28 cellular contexts compared by ENCODE assay signal in genomic region chr7:544528-545221, GRCh38.
"Had no signal": no experiment of that assay in that cellular context is flagged by ENCODE, and none has a peak within 500 bp of the region (broad histone marks: within the 10 kb centered on the region; RNA-seq: fewer than 3 reads in every experiment).

No MANE protein-coding gene starts in this region.

- H3K27me3 ChIP-seq: cardiac muscle cell, dorsolateral prefrontal cortex, gastrocnemius medialis, pancreas, testis, vagina had no signal

- ATAC-seq: activated T-cell treated with anti-CD3 and anti-CD28 coated beads, Interleukin-2, amount 50 U/mL, for 72 hours; gastrocnemius medialis; left lobe of liver; pancreas; stimulated activated naive CD8-positive, alpha-beta T cell treated with anti-CD3 and anti-CD28 coated beads, Interleukin-15, Interleukin-2, amounts not matched to agents 100 U/mL and 50 U/mL, for 24 hours had no signal

- H3K4me1 ChIP-seq: gastrocnemius medialis, pancreas, prostate gland, testis had no signal

- H3K36me3 ChIP-seq: cardiac muscle cell, gastrocnemius medialis, pancreas, prostate gland, vagina had no signal

- FAIRE-seq: keratinocyte, pancreas, TTC549 had no signal

- H3K27ac ChIP-seq: cardiac muscle cell, dorsolateral prefrontal cortex, gastrocnemius medialis, pancreas, prostate gland, testis, vagina, VCaP had no signal

- DNase-seq: activated CD4-positive, alpha-beta T cell treated with anti-CD3 and anti-CD28 coated beads for 4 hours; activated CD4-positive, alpha-beta T cell treated with anti-CD3 and anti-CD28 coated beads, Interleukin-2, amount 50 U/mL, for 4 hours; activated naive CD4-positive, alpha-beta T cell; activated T-cell treated with anti-CD3 and anti-CD28 coated beads for 4 hours; activated T-cell treated with anti-CD3 and anti-CD28 coated beads, Interleukin-2, amount 50 U/mL, for 72 hours; cerebellar nuclear complex; dorsolateral prefrontal cortex; effector memory CD4-positive, alpha-beta T cell; erythroblast; gastrocnemius medialis; hippocampal formation; nucleus accumbens; stimulated activated CD4-positive, alpha-beta T cell treated with anti-CD3 and anti-CD28 coated beads, Interleukin-12 subunit alpha, Interleukin-12 subunit beta, amount 100 ng/mL, for 4 hours; stimulated activated CD4-positive, alpha-beta T cell treated with anti-CD3 and anti-CD28 coated beads, Interleukin-4, amount 100 ng/mL, for 1 hour; stimulated activated naive CD8-positive, alpha-beta T cell treated with anti-CD3 and anti-CD28 coated beads, Interleukin-15, Interleukin-2, amounts not matched to agents 100 U/mL and 50 U/mL, for 24 hours; SW 1271; T-helper 9 cell; testis had no signal

- H3K9me3 ChIP-seq: gastrocnemius medialis, pancreas, prostate gland, testis, vagina had no signal

- H3K4me3 ChIP-seq: cardiac muscle cell, coronary artery, dorsolateral prefrontal cortex, gastrocnemius medialis, lung, pancreas, prostate gland, testis, vagina had no signal
